In genomic region chr15:70902105-70902504, GRCh38 we compare ENCODE assay signal across 13 cellular contexts. TPM values are rescaled to one million over a fixed set of nuclear protein-coding genes. Genes with fewer than 3 reads are reported as not detected.
DNase-seq lines count a peak whose midpoint lies in the region; FAIRE-seq and TF ChIP-seq lines count a peak whose summit lies in the region.
"Had no signal": no experiment of that assay in that cellular context is flagged by ENCODE, and none has a peak within 500 bp of the region (broad histone marks: within the 10 kb centered on the region; RNA-seq: fewer than 3 reads in every experiment).

No MANE protein-coding gene starts in this region.

- H4K20me1 ChIP-seq in astrocyte (ENCODE audit: insufficient read depth, low read length): no peaks in the 10 kb centered on the region
- H4K20me1 ChIP-seq in keratinocyte (ENCODE audit: control insufficient read depth, extremely low read depth, insufficient read depth, low read length): no peaks in the 10 kb centered on the region

- H3K27me3 ChIP-seq in ACC112 (ENCODE audit: insufficient read depth, low read length): no peaks in the 10 kb centered on the region
- no peaks in the 10 kb centered on the region for H3K27me3 ChIP-seq in astrocyte (ENCODE audit: insufficient read depth, low read length)
- no peaks in the 10 kb centered on the region for H3K27me3 ChIP-seq in keratinocyte (ENCODE audit: control insufficient read depth, extremely low read depth, insufficient read depth, low read length)
- H3K27me3 ChIP-seq in stomach: no peaks in the 10 kb centered on the region
- H3K27me3 ChIP-seq: BE2C, heart left ventricle had no signal

- H3K4me1 Mint-ChIP-seq in astrocyte (ENCODE audit: low read depth, unreplicated experiment): peaks cover 18% of the 10 kb centered on the region
- H3K4me1 Mint-ChIP-seq: activated CD4-positive, alpha-beta T cell treated with anti-CD3 and anti-CD28 coated beads, Interleukin-2, amount 10 ng/mL, durations not matched to agents 7 days and 5 days had no signal

- intact Hi-C loops in stomach (cut with DNase I; ENCODE audit: low total_unique reads): no loop called here

- H3K4me1 ChIP-seq in ACC112 (ENCODE audit: control insufficient read depth, insufficient read depth, low read length, unreplicated experiment) (peaks cover 18% of the 10 kb centered on the region), astrocyte (ENCODE audit: insufficient read depth, low read length) (peaks cover 13% of the 10 kb centered on the region), keratinocyte (ENCODE audit: control insufficient read depth, extremely low read depth, insufficient read depth, low read length) (peaks cover 18% of the 10 kb centered on the region), stomach (no peaks in the 10 kb centered on the region)
- H3K4me1 ChIP-seq: BE2C, heart left ventricle had no signal

- no peak for TF ChIP-seq EP300 in stomach (IDR thresholded peaks at IDR 0.05)

- 85 to 98% (median 96%) methylated on average over 2 of the region's 2 CpGs for WGBS in stomach, 5 donors

- peaks cover 3% of the 10 kb centered on the region for H3K36me3 Mint-ChIP-seq in astrocyte (ENCODE audit: low read depth, unreplicated experiment)

- DNase-seq in HS-5 (ENCODE audit: low read depth) (peak; percentile 64), astrocyte (ENCODE audit: low read depth) (peak; percentile 92), keratinocyte (ENCODE audit: low read depth, low spot score) (peak; percentile 68), GM19239 (ENCODE audit: insufficient read length, low spot score) (no peak), stomach (no peak), G401 (ENCODE audit: low spot score) (no peak), T1000 (lab: John Stamatoyannopoulos, UW) (no peak)
- DNase-seq: activated CD4-positive, alpha-beta T cell treated with anti-CD3 and anti-CD28 coated beads, Interleukin-2, amount 10 ng/mL, durations not matched to agents 7 days and 5 days; BE2C; heart left ventricle; NCI-H1694 had no signal

- peak; percentile 87 for FAIRE-seq in astrocyte (lab: Jason Lieb, UNC)
- peak; percentile 100 for FAIRE-seq in keratinocyte (lab: Jason Lieb, UNC)
- no peak for FAIRE-seq in GM19239 (lab: Jason Lieb, UNC)
- FAIRE-seq: GM12878 had no signal

- H3K9me1 ChIP-seq in keratinocyte (ENCODE audit: control insufficient read depth, extremely low read depth, insufficient read depth, low read length): no peaks in the 10 kb centered on the region

- in situ Hi-C loops in G401 (cut with HindIII; ENCODE audit: low sequenced_read_pairs): no loop called here

- no peak for TF ChIP-seq POLR2A in stomach (IDR thresholded peaks at IDR 0.05)

- H3K4me3 ChIP-seq in ACC112 (ENCODE audit: low read depth, low read length): peak overlapping the region; percentile 13; the same call in 1 of the 2 replicates
- no peak overlapping the region for H3K4me3 ChIP-seq in astrocyte (ENCODE audit: insufficient read depth, low read depth, low read length)
- H3K4me3 ChIP-seq in keratinocyte (ENCODE audit: control insufficient read depth in 2 of 3, extremely low read depth in 1 of 3, insufficient read depth in 2 of 3, low read depth in 1 of 3, low read length in 3 of 3): peak overlapping the region in 1 of 3 experiments; percentile 37
- no peak overlapping the region for H3K4me3 ChIP-seq in stomach
- H3K4me3 ChIP-seq: GM12878, heart left ventricle had no signal

- H3K36me3 ChIP-seq in ACC112 (ENCODE audit: insufficient read depth, low read length) (peaks cover 12% of the 10 kb centered on the region), astrocyte (ENCODE audit: insufficient read depth, low read length) (peaks cover 3% of the 10 kb centered on the region), keratinocyte (ENCODE audit: control insufficient read depth in 2 of 2, extremely low read depth in 1 of 2, insufficient read depth in 2 of 2, low read length in 2 of 2) (no peaks in the 10 kb centered on the region), stomach (peaks cover 6 to 46% (median 25%) of the 10 kb centered on the region in 4 donors)

- H3K9ac ChIP-seq in astrocyte (ENCODE audit: low read length) (peak overlapping the region; percentile 39), keratinocyte (ENCODE audit: control insufficient read depth, extremely low read depth, insufficient read depth, low read length) (no peak overlapping the region)

- H3K9me3 Mint-ChIP-seq in astrocyte (ENCODE audit: unreplicated experiment): no peaks in the 10 kb centered on the region
- H3K9me3 Mint-ChIP-seq: activated CD4-positive, alpha-beta T cell treated with anti-CD3 and anti-CD28 coated beads, Interleukin-2, amount 10 ng/mL, durations not matched to agents 7 days and 5 days had no signal

- no peaks in the 10 kb centered on the region for H3K27me3 Mint-ChIP-seq in astrocyte (ENCODE audit: low read depth, unreplicated experiment)

- no peaks in the 10 kb centered on the region for H3K79me2 ChIP-seq in ACC112 (ENCODE audit: control insufficient read depth, insufficient read depth, low read length, unreplicated experiment)
- no peaks in the 10 kb centered on the region for H3K79me2 ChIP-seq in astrocyte (ENCODE audit: insufficient read depth, low read length)
- no peaks in the 10 kb centered on the region for H3K79me2 ChIP-seq in keratinocyte (ENCODE audit: control insufficient read depth, insufficient read depth, low read length)

- H3K4me2 ChIP-seq in astrocyte (ENCODE audit: low read length) (peak overlapping the region; percentile 56), keratinocyte (ENCODE audit: control insufficient read depth, extremely low read depth, insufficient read depth, low read depth, low read length) (peak overlapping the region; percentile 76)

- H3K27ac ChIP-seq in ACC112 (ENCODE audit: low read depth, low read length) (peak overlapping the region; percentile 67), astrocyte (ENCODE audit: low read depth, low read length) (peak overlapping the region; percentile 77), keratinocyte (ENCODE audit: control insufficient read depth, insufficient read depth, low read length) (peak overlapping the region; percentile 79), stomach (no peak overlapping the region)
- H3K27ac ChIP-seq: heart left ventricle had no signal

- peak overlapping the region; percentile 78 for H2AFZ ChIP-seq in ACC112 (ENCODE audit: low read length, unreplicated experiment)
- peak overlapping the region; percentile 74 for H2AFZ ChIP-seq in astrocyte (ENCODE audit: low read depth, low read length)
- peak overlapping the region; percentile 97 for H2AFZ ChIP-seq in keratinocyte (ENCODE audit: control insufficient read depth, low read length)

- H3K27ac Mint-ChIP-seq in astrocyte (ENCODE audit: unreplicated experiment): peak overlapping the region; percentile 91
- H3K27ac Mint-ChIP-seq: activated CD4-positive, alpha-beta T cell treated with anti-CD3 and anti-CD28 coated beads, Interleukin-2, amount 10 ng/mL, durations not matched to agents 7 days and 5 days had no signal

- H3K9me3 ChIP-seq in astrocyte (ENCODE audit: insufficient read depth, low read depth, low read length) (no peaks in the 10 kb centered on the region), keratinocyte (ENCODE audit: control insufficient read depth, low read depth, low read length) (no peaks in the 10 kb centered on the region), stomach (peaks cover 0 to 4% (median 2%) of the 10 kb centered on the region in 4 donors)
- H3K9me3 ChIP-seq: BE2C had no signal

- TF ChIP-seq CTCF in astrocyte (IDR thresholded peaks at IDR 0.05; ENCODE audit: insufficient read depth, low read depth, low read length) (no peak), keratinocyte (optimal IDR thresholded peaks at IDR 0.05 in 1 of 3, IDR thresholded peaks at IDR 0.05 in 1 of 3, conservative IDR thresholded peaks at IDR 0.05 in 1 of 3; ENCODE audit: extremely low read depth in 1 of 3, insufficient read depth in 2 of 3, low read length in 3 of 3) (no peak), stomach (IDR thresholded peaks at IDR 0.05) (no peak)

- dilution Hi-C loops in keratinocyte (cut with MboI; ENCODE audit: extremely low pct_ligation_motif_present, low sequenced_read_pairs): no loop called here

- H3K4me3 Mint-ChIP-seq in astrocyte (ENCODE audit: unreplicated experiment): no peak overlapping the region
- H3K4me3 Mint-ChIP-seq: activated CD4-positive, alpha-beta T cell treated with anti-CD3 and anti-CD28 coated beads, Interleukin-2, amount 10 ng/mL, durations not matched to agents 7 days and 5 days had no signal

RNA-seq across cellular contexts. Expression of gene LRRC49, which starts 9.5 kb away (rescaled TPM):
- total RNA-seq in astrocyte (4.7 and 6.8 TPM in 2 replicates), stomach (10 to 100 TPM in 3 of 5 donors, 1 to 10 TPM in 1, under 1 TPM in 1; 0.87 to 63.8 (median 14.8) TPM)
- polyA plus RNA-seq in keratinocyte (7.1 to 9.9 TPM (median 7.9 TPM) in 3 replicates), stomach (1 to 10 TPM; 4.0 to 8.6 (median 5.8) TPM)
- polyA plus RNA-seq in keratinocyte (2011; ENCODE audit: low read depth): 3.8 TPM
- polyA plus RNA-seq in keratinocyte (2011; cell fraction: cytosol; rRNA removed): 6.1 and 10.4 TPM in 2 replicates
- 8.5 and 10.8 TPM in 2 replicates for polyA plus RNA-seq in keratinocyte (2011; cell fraction: nucleus; rRNA removed)
- polyA plus RNA-seq in keratinocyte (2012; ENCODE audit: low replicate concordance): 5.2 and 9.2 TPM in 2 replicates
- 4.5 to 11.1 TPM (median 8.0 TPM) in 3 replicates for polyA minus RNA-seq in keratinocyte
- polyA minus RNA-seq in keratinocyte (2011; cell fraction: cytosol; rRNA and poly(A)+ RNA removed): 5.0 TPM
- polyA minus RNA-seq in keratinocyte (2011; cell fraction: nucleus; rRNA and poly(A)+ RNA removed): 7.0 and 18.8 TPM in 2 replicates
- total RNA-seq in G401 (2014; rRNA removed; shearing (Covaris generic)): 9.3 and 15.3 TPM in 2 replicates
- total RNA-seq: activated CD4-positive, alpha-beta T cell treated with anti-CD3 and anti-CD28 coated beads, Interleukin-2, amount 10 ng/mL, durations not matched to agents 7 days and 5 days had no signal

RNA-seq across cellular contexts. Expression of gene THAP10, which starts 9.9 kb away (rescaled TPM):
- 1.6 TPM in 2 replicates for total RNA-seq in astrocyte
- polyA plus RNA-seq in keratinocyte: 1.8 to 3.1 TPM (median 2.5 TPM) in 3 replicates
- 2.4 TPM for polyA plus RNA-seq in keratinocyte (2011; ENCODE audit: low read depth)
- 1.8 and 3.0 TPM in 2 replicates for polyA plus RNA-seq in keratinocyte (2011; cell fraction: cytosol; rRNA removed)
- 1.5 and 1.7 TPM in 2 replicates for polyA plus RNA-seq in keratinocyte (2011; cell fraction: nucleus; rRNA removed)
- 1.1 and 1.5 TPM in 2 replicates for polyA plus RNA-seq in keratinocyte (2012; ENCODE audit: low replicate concordance)
- polyA minus RNA-seq in keratinocyte: 0.16 to 1.2 TPM (median 0.69 TPM) in 3 replicates
- polyA minus RNA-seq in keratinocyte (2011; cell fraction: cytosol; rRNA and poly(A)+ RNA removed): 3.5 TPM
- polyA minus RNA-seq in keratinocyte (2011; cell fraction: nucleus; rRNA and poly(A)+ RNA removed): 0.84 and 0.85 TPM in 2 replicates
- 1 to 10 TPM in 3 of 5 donors, under 1 TPM in 1, not detected in 1; 0.72 to 4.5 (median 2.1) TPM for total RNA-seq in stomach
- 1 to 10 TPM; 1.9 to 3.4 (median 2.5) TPM for polyA plus RNA-seq in stomach
- 6.8 and 7.8 TPM in 2 replicates for total RNA-seq in G401 (2014; rRNA removed; shearing (Covaris generic))
- total RNA-seq: activated CD4-positive, alpha-beta T cell treated with anti-CD3 and anti-CD28 coated beads, Interleukin-2, amount 10 ng/mL, durations not matched to agents 7 days and 5 days had no signal

RNA-seq across cellular contexts. Expression of gene LARP6, which starts 48.1 kb away (rescaled TPM):
- total RNA-seq in astrocyte (61.5 and 75.2 TPM in 2 replicates), stomach (100 to 1,000 TPM in 1 of 5 donors, 10 to 100 TPM in 3, 1 to 10 TPM in 1; 9.8 to 127 (median 13.2) TPM)
- polyA plus RNA-seq in keratinocyte (36.5 to 72.9 TPM (median 66.1 TPM) in 3 replicates), stomach (10 to 100 TPM; 12.7 to 34.6 (median 27.2) TPM)
- 17.7 TPM for polyA plus RNA-seq in keratinocyte (2011; ENCODE audit: low read depth)
- polyA plus RNA-seq in keratinocyte (2011; cell fraction: cytosol; rRNA removed): 49.2 and 50.8 TPM in 2 replicates
- polyA plus RNA-seq in keratinocyte (2011; cell fraction: nucleus; rRNA removed): 25.6 and 28.6 TPM in 2 replicates
- polyA plus RNA-seq in keratinocyte (2012; ENCODE audit: low replicate concordance): 19.8 and 46.5 TPM in 2 replicates
- polyA minus RNA-seq in keratinocyte: 13.6 to 32.4 TPM (median 25.3 TPM) in 3 replicates
- polyA minus RNA-seq in keratinocyte (2011; cell fraction: cytosol; rRNA and poly(A)+ RNA removed): 23.6 TPM
- 7.1 TPM in 2 replicates for polyA minus RNA-seq in keratinocyte (2011; cell fraction: nucleus; rRNA and poly(A)+ RNA removed)
- 84.9 and 97.7 TPM in 2 replicates for total RNA-seq in G401 (2014; rRNA removed; shearing (Covaris generic))
- total RNA-seq: activated CD4-positive, alpha-beta T cell treated with anti-CD3 and anti-CD28 coated beads, Interleukin-2, amount 10 ng/mL, durations not matched to agents 7 days and 5 days had no signal

Comparison
In these comparisons a context has a peak if more than half of its experiments do, and no peak if none do; other contexts are left out.
1. H3K27ac ChIP-seq: peak in ACC112 (single experiment), astrocyte (single experiment) and keratinocyte (single experiment); none in stomach (0 of 5).
2. DNase-seq: peak in HS-5 (single experiment), astrocyte (single experiment) and keratinocyte (single experiment); none in GM19239 (single experiment), stomach (single experiment), G401 (single experiment) and T1000 (single experiment).
3. Peak in every context shown above with its lines, with median percentiles within 50 percentile points of each other: H2AFZ ChIP-seq.